24 cellular contexts compared by ENCODE assay signal in genomic region chr1:1975535-1975934, GRCh38. TPM values are rescaled to one million over a fixed set of nuclear protein-coding genes. Genes with fewer than 3 reads are reported as not detected.
"Had no signal": no experiment of that assay in that cellular context is flagged by ENCODE, and none has a peak within 500 bp of the region (broad histone marks: within the 10 kb centered on the region; RNA-seq: fewer than 3 reads in every experiment).

No MANE protein-coding gene starts in this region.

- FAIRE-seq: HTR-8/SVneo, RCC 7860 had no signal

- H3K9ac ChIP-seq: KMS-11, SK-N-SH had no signal

- H3K9me3 ChIP-seq: SK-N-SH had no signal

- H3K4me2 ChIP-seq: KMS-11, SK-N-SH had no signal

- H3K27ac ChIP-seq: HL-60, KMS-11 had no signal

- DNase-seq: Kasumi-1, MM.1S, NCI-H1092 treated with DMSO at 0.1 percent for 48 hours, NCI-H1436, NCI-H187, NCI-H2029, NCI-H2081 treated with DMSO at 0.1 percent for 48 hours, NCI-H2171, NCI-H226, NCI-H446, NCI-H510A, NCI-H524 treated with DMSO at 0.1 percent for 48 hours, NCI-H69, NCI-H774, Right ventricle myocardium superior, RPMI8226, SK-N-SH, SW 1271 had no signal

RNA-seq across cellular contexts. Expression of gene CFAP74, which starts 28.1 kb away (rescaled TPM):
- total RNA-seq: M059J, Right ventricle myocardium superior, SK-MEL-5 had no signal
- polyA plus RNA-seq: SK-N-SH had no signal

RNA-seq across cellular contexts. Expression of gene GABRD, which starts 43.6 kb away (rescaled TPM):
- total RNA-seq: M059J had no signal

RNA-seq across cellular contexts. Expression of gene TMEM52, which starts 56.5 kb away (rescaled TPM):
- total RNA-seq: M059J, SK-MEL-5 had no signal
